In the genomic region with DNA sequence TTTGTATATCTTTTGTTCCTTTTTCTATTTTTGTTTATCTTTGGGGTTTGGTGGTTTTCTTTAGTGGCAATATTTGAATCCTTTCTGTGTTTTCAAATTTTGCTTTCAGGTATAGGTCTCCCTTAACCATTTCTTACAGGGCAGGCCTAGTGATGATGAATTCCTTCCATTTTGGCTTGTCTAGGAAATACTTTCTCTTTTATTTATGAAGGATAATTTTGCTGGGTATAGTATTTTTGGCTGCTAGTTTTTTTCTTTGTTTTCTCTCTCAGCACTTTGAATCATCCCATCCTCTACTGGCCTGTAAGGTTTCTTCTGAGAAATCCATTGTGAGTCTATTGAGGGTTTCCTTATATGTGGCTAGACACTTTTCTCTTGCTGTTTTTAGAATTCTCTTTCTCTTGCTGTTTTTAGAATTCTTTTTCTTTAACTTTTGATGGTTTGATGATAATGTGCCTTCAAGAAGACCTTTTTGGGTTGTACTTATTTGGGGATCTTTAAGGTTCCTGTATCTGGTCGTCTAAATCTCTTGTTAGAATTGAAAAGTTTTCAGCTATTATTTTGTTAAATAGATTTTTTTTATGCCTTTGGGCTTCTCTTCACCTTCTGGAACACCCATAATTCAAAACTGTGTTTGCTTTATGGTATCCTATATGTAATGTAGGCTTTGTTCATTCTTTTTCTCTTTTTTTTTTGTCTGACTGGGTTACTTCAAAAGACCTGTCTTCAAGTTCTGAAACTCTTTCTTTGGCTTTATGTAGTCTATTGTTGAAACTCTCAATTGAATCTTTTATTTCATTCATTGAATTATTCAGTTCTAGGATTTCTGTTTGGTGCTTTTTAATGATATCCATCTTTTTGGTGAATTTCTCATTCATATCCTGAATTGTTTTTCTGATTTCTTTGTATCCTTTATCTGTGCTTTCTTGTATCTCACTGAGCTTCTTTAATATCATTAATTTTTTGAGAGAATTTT, we compare ENCODE assay signal across 32 cellular contexts. TPM values are rescaled to one million over a fixed set of nuclear protein-coding genes. Genes with fewer than 3 reads are reported as not detected.
"Had no signal": no experiment of that assay in that cellular context is flagged by ENCODE, and none has a peak within 500 bp of the region (broad histone marks: within the 10 kb centered on the region; RNA-seq: fewer than 3 reads in every experiment).

No MANE protein-coding gene starts in this region.

- H3K27ac ChIP-seq: body of pancreas, esophagus squamous epithelium, gastroesophageal sphincter, heart right ventricle had no signal

- ATAC-seq: activated CD4-positive, alpha-beta T cell treated with anti-CD3 and anti-CD28 coated beads for 36 hours; activated CD8-positive, alpha-beta memory T cell treated with anti-CD3 and anti-CD28 coated beads, Interleukin-2, amount 10 ng/mL, durations not matched to agents 7 days and 5 days; activated CD8-positive, alpha-beta T cell treated with anti-CD3 and anti-CD28 coated beads, Interleukin-2, amount 10 ng/mL, durations not matched to agents 7 days and 5 days; activated naive CD4-positive, alpha-beta T cell treated with anti-CD3 and anti-CD28 coated beads, Interleukin-2, amount 50 U/mL, for 72 hours; activated T-cell treated with anti-CD3 and anti-CD28 coated beads, Interleukin-2, amount 50 U/mL, for 4 hours; body of pancreas; effector memory CD8-positive, alpha-beta T cell; gastroesophageal sphincter; heart right ventricle had no signal

- DNase-seq: activated CD4-positive, alpha-beta memory T cell treated with anti-CD3 and anti-CD28 coated beads for 36 hours; activated CD4-positive, alpha-beta T cell treated with anti-CD3 and anti-CD28 coated beads for 36 hours; activated CD4-positive, alpha-beta T cell treated with anti-CD3 and anti-CD28 coated beads, Interleukin-2, amount 10 ng/mL, durations not matched to agents 24 days and 14 days; activated CD4-positive, CD25-positive, alpha-beta regulatory T cell; activated CD4-positive, CD25-positive, alpha-beta regulatory T cell treated with anti-CD3 and anti-CD28 coated beads, Interleukin-2, amount 50 U/mL, for 72 hours; activated CD8-positive, alpha-beta memory T cell treated with anti-CD3 and anti-CD28 coated beads, Interleukin-2, amount 10 ng/mL, durations not matched to agents 7 days and 5 days; activated CD8-positive, alpha-beta memory T cell treated with anti-CD3 and anti-CD28 coated beads, Interleukin-2, amount 50 U/mL, for 4 hours; activated CD8-positive, alpha-beta T cell treated with anti-CD3 and anti-CD28 coated beads, Interleukin-2, amount 10 ng/mL, durations not matched to agents 7 days and 5 days; activated effector memory CD4-positive, alpha-beta T cell treated with anti-CD3 and anti-CD28 coated beads, Interleukin-2, amount 50 U/mL, for 16 hours; activated naive CD4-positive, alpha-beta T cell treated with anti-CD3 and anti-CD28 coated beads, Interleukin-2, amount 10 ng/mL, durations not matched to agents 7 days and 5 days; activated naive CD8-positive, alpha-beta T cell treated with anti-CD3 and anti-CD28 coated beads, Interleukin-2, amount 10 ng/mL, durations not matched to agents 7 days and 5 days; activated T-cell treated with anti-CD3 and anti-CD28 coated beads for 4 hours; activated T-cell treated with anti-CD3 and anti-CD28 coated beads, Interleukin-2, amount 50 U/mL, for 4 hours; amniotic stem cell; anterior cingulate cortex; body of pancreas; caudate nucleus; cortex of kidney; dermis blood vessel endothelial cell; effector CD4-positive, alpha-beta T cell; effector memory CD8-positive, alpha-beta T cell; esophagus squamous epithelium; foreskin melanocyte; heart right ventricle; T-helper 2 cell had no signal

- H3K9me3 ChIP-seq: body of pancreas had no signal

- H3K4me1 ChIP-seq: body of pancreas, esophagus squamous epithelium, gastroesophageal sphincter, heart right ventricle had no signal

- H3K36me3 Mint-ChIP-seq: activated CD8-positive, alpha-beta memory T cell treated with anti-CD3 and anti-CD28 coated beads, Interleukin-2, amount 10 ng/mL, durations not matched to agents 7 days and 5 days; activated naive CD4-positive, alpha-beta T cell treated with anti-CD3 and anti-CD28 coated beads, Interleukin-2, amount 10 ng/mL, durations not matched to agents 7 days and 5 days had no signal

- H3K27me3 Mint-ChIP-seq: activated CD4-positive, alpha-beta memory T cell treated with anti-CD3 and anti-CD28 coated beads for 36 hours; activated CD4-positive, alpha-beta T cell treated with anti-CD3 and anti-CD28 coated beads, Interleukin-2, amount 10 ng/mL, durations not matched to agents 24 days and 14 days; activated CD8-positive, alpha-beta memory T cell treated with anti-CD3 and anti-CD28 coated beads, Interleukin-2, amount 10 ng/mL, durations not matched to agents 7 days and 5 days; activated naive CD8-positive, alpha-beta T cell treated with anti-CD3 and anti-CD28 coated beads, Interleukin-2, amount 10 ng/mL, durations not matched to agents 7 days and 5 days had no signal

- H3K27ac Mint-ChIP-seq: activated CD4-positive, alpha-beta memory T cell treated with anti-CD3 and anti-CD28 coated beads for 36 hours; activated CD4-positive, alpha-beta T cell treated with anti-CD3 and anti-CD28 coated beads for 36 hours; activated CD4-positive, alpha-beta T cell treated with anti-CD3 and anti-CD28 coated beads, Interleukin-2, amount 10 ng/mL, durations not matched to agents 24 days and 14 days; activated CD8-positive, alpha-beta memory T cell treated with anti-CD3 and anti-CD28 coated beads, Interleukin-2, amount 10 ng/mL, durations not matched to agents 7 days and 5 days; activated CD8-positive, alpha-beta T cell treated with anti-CD3 and anti-CD28 coated beads, Interleukin-2, amount 10 ng/mL, durations not matched to agents 7 days and 5 days; activated naive CD4-positive, alpha-beta T cell treated with anti-CD3 and anti-CD28 coated beads, Interleukin-2, amount 10 ng/mL, durations not matched to agents 7 days and 5 days; activated naive CD4-positive, alpha-beta T cell treated with anti-CD3 and anti-CD28 coated beads, Interleukin-2, amount 50 U/mL, for 72 hours; activated naive CD8-positive, alpha-beta T cell treated with anti-CD3 and anti-CD28 coated beads, Interleukin-2, amount 10 ng/mL, durations not matched to agents 7 days and 5 days; activated T-helper 1 cell treated with anti-CD3 and anti-CD28 coated beads, Interleukin-12 subunit alpha, Interleukin-12 subunit beta, Interleukin-2, Interleukin-4 antibody, amounts not matched to agents 30 ng/mL and 10 ng/mL and 1 ng/mL, durations not matched to agents 14 hours and 24 hours and 36 hours; activated T-helper 2 cell treated with anti-CD3 and anti-CD28 coated beads, Interferon-gamma antibody, Interleukin-2, Interleukin-4, amounts not matched to agents 10 μg/mL and 5 μg/mL and 100 μg/mL, durations not matched to agents 14 hours and 24 hours and 36 hours; effector memory CD8-positive, alpha-beta T cell had no signal

- FAIRE-seq: colon had no signal

- H3K36me3 ChIP-seq: esophagus squamous epithelium, gastroesophageal sphincter, heart right ventricle had no signal

- H3K4me1 Mint-ChIP-seq: activated CD4-positive, alpha-beta T cell treated with anti-CD3 and anti-CD28 coated beads for 36 hours; activated CD4-positive, alpha-beta T cell treated with anti-CD3 and anti-CD28 coated beads, Interleukin-2, amount 10 ng/mL, durations not matched to agents 24 days and 14 days; activated CD8-positive, alpha-beta memory T cell treated with anti-CD3 and anti-CD28 coated beads, Interleukin-2, amount 10 ng/mL, durations not matched to agents 7 days and 5 days; activated naive CD4-positive, alpha-beta T cell treated with anti-CD3 and anti-CD28 coated beads, Interleukin-2, amount 10 ng/mL, durations not matched to agents 7 days and 5 days; activated naive CD8-positive, alpha-beta T cell treated with anti-CD3 and anti-CD28 coated beads, Interleukin-2, amount 10 ng/mL, durations not matched to agents 7 days and 5 days had no signal

- H3K27me3 ChIP-seq: body of pancreas, esophagus squamous epithelium, gastroesophageal sphincter, heart right ventricle had no signal

- H3K4me3 ChIP-seq: body of pancreas, esophagus squamous epithelium, gastroesophageal sphincter, heart right ventricle had no signal

- H3K4me3 Mint-ChIP-seq: activated CD4-positive, alpha-beta memory T cell treated with anti-CD3 and anti-CD28 coated beads for 36 hours; activated CD4-positive, alpha-beta T cell treated with anti-CD3 and anti-CD28 coated beads for 36 hours; activated CD4-positive, alpha-beta T cell treated with anti-CD3 and anti-CD28 coated beads, Interleukin-2, amount 10 ng/mL, durations not matched to agents 24 days and 14 days; activated CD8-positive, alpha-beta memory T cell treated with anti-CD3 and anti-CD28 coated beads, Interleukin-2, amount 10 ng/mL, durations not matched to agents 7 days and 5 days; activated CD8-positive, alpha-beta T cell treated with anti-CD3 and anti-CD28 coated beads, Interleukin-2, amount 10 ng/mL, durations not matched to agents 7 days and 5 days; activated naive CD4-positive, alpha-beta T cell treated with anti-CD3 and anti-CD28 coated beads, Interleukin-2, amount 10 ng/mL, durations not matched to agents 7 days and 5 days; activated naive CD8-positive, alpha-beta T cell treated with anti-CD3 and anti-CD28 coated beads, Interleukin-2, amount 10 ng/mL, durations not matched to agents 7 days and 5 days; activated T-cell treated with anti-CD3 and anti-CD28 coated beads, Interleukin-2, amount 50 U/mL, for 4 hours; activated T-helper 1 cell treated with anti-CD3 and anti-CD28 coated beads, Interleukin-12 subunit alpha, Interleukin-12 subunit beta, Interleukin-2, Interleukin-4 antibody, amounts not matched to agents 30 ng/mL and 10 ng/mL and 1 ng/mL, durations not matched to agents 14 hours and 24 hours and 36 hours; effector memory CD8-positive, alpha-beta T cell had no signal

RNA-seq across cellular contexts. Expression of gene CFAP300, which starts 24.5 kb away (rescaled TPM):
- total RNA-seq: activated CD4-positive, alpha-beta memory T cell treated with anti-CD3 and anti-CD28 coated beads for 36 hours; activated CD4-positive, alpha-beta T cell treated with anti-CD3 and anti-CD28 coated beads for 36 hours; activated CD4-positive, alpha-beta T cell treated with anti-CD3 and anti-CD28 coated beads, Interleukin-2, amount 10 ng/mL, durations not matched to agents 24 days and 14 days; activated CD8-positive, alpha-beta memory T cell treated with anti-CD3 and anti-CD28 coated beads for 36 hours; activated CD8-positive, alpha-beta memory T cell treated with anti-CD3 and anti-CD28 coated beads, Interleukin-2, amount 10 ng/mL, durations not matched to agents 7 days and 5 days; activated CD8-positive, alpha-beta T cell treated with anti-CD3 and anti-CD28 coated beads, Interleukin-2, amount 10 ng/mL, durations not matched to agents 7 days and 5 days; activated naive CD4-positive, alpha-beta T cell treated with anti-CD3 and anti-CD28 coated beads, Interleukin-2, amount 50 U/mL, for 72 hours; activated naive CD8-positive, alpha-beta T cell treated with anti-CD3 and anti-CD28 coated beads, Interleukin-2, amount 10 ng/mL, durations not matched to agents 7 days and 5 days; activated T-cell treated with anti-CD3 and anti-CD28 coated beads, Interleukin-2, amount 50 U/mL, for 4 hours; activated T-helper 1 cell treated with anti-CD3 and anti-CD28 coated beads, Interleukin-12 subunit alpha, Interleukin-12 subunit beta, Interleukin-2, Interleukin-4 antibody, amounts not matched to agents 30 ng/mL and 10 ng/mL and 1 ng/mL, durations not matched to agents 14 hours and 24 hours and 36 hours; activated T-helper 2 cell treated with anti-CD3 and anti-CD28 coated beads, Interferon-gamma antibody, Interleukin-2, Interleukin-4, amounts not matched to agents 10 μg/mL and 5 μg/mL and 100 μg/mL, durations not matched to agents 14 hours and 24 hours and 36 hours; dermis blood vessel endothelial cell; T-helper 1 cell treated with Interleukin-12 subunit alpha and Interleukin-12 subunit beta and Interleukin-4 antibody, amounts not matched to agents 30 ng/mL and 1 ng/mL, for 36 hours had no signal

RNA-seq across cellular contexts. Expression of gene YAP1, which starts 38.5 kb away (rescaled TPM):
- total RNA-seq: activated CD4-positive, alpha-beta T cell treated with anti-CD3 and anti-CD28 coated beads, Interleukin-2, amount 10 ng/mL, durations not matched to agents 24 days and 14 days; activated CD8-positive, alpha-beta T cell treated with anti-CD3 and anti-CD28 coated beads, Interleukin-2, amount 10 ng/mL, durations not matched to agents 7 days and 5 days; activated T-helper 2 cell treated with anti-CD3 and anti-CD28 coated beads, Interferon-gamma antibody, Interleukin-2, Interleukin-4, amounts not matched to agents 10 μg/mL and 5 μg/mL and 100 μg/mL, durations not matched to agents 14 hours and 24 hours and 36 hours had no signal
